ENCODE assay signal across 17 cellular contexts in genomic region chr1:211148371-211148770, GRCh38. TPM values are rescaled to one million over a fixed set of nuclear protein-coding genes. Genes with fewer than 3 reads are reported as not detected.
"Had no signal": no experiment of that assay in that cellular context is flagged by ENCODE, and none has a peak within 500 bp of the region (broad histone marks: within the 10 kb centered on the region; RNA-seq: fewer than 3 reads in every experiment).

No MANE protein-coding gene starts in this region.

- DNase-seq: activated CD4-positive, alpha-beta T cell treated with anti-CD3 and anti-CD28 coated beads, Interleukin-2, amount 10 ng/mL, durations not matched to agents 24 days and 14 days; activated CD8-positive, alpha-beta T cell treated with anti-CD3 and anti-CD28 coated beads for 36 hours; activated naive CD4-positive, alpha-beta T cell treated with Interleukin-2 at 50 U/mL for 16 hours; activated naive CD8-positive, alpha-beta T cell treated with anti-CD3 and anti-CD28 coated beads, Interleukin-2, amount 10 ng/mL, durations not matched to agents 7 days and 5 days; activated T-cell treated with anti-CD3 and anti-CD28 coated beads, Interleukin-2, amount 50 U/mL, for 24 hours; brain microvascular endothelial cell; left cardiac atrium; mesenchymal stem cell; mucosa of descending colon; naive B cell; stimulated activated naive CD8-positive, alpha-beta T cell treated with anti-CD3 and anti-CD28 coated beads, Interleukin-15, Interleukin-2, amounts not matched to agents 100 U/mL and 50 U/mL, for 24 hours; substantia nigra; T1000; tibial artery had no signal

- ATAC-seq: activated CD8-positive, alpha-beta T cell treated with anti-CD3 and anti-CD28 coated beads for 36 hours; left cardiac atrium; mucosa of descending colon; stimulated activated naive CD8-positive, alpha-beta T cell treated with anti-CD3 and anti-CD28 coated beads, Interleukin-15, Interleukin-2, amounts not matched to agents 100 U/mL and 50 U/mL, for 24 hours had no signal

- H3K4me3 ChIP-seq: coronary artery, mucosa of descending colon, tibial artery had no signal

RNA-seq across cellular contexts. Expression of gene KCNH1, which starts 14.4 kb away (rescaled TPM):
- total RNA-seq: activated CD4-positive, alpha-beta T cell treated with anti-CD3 and anti-CD28 coated beads, Interleukin-2, amount 10 ng/mL, durations not matched to agents 24 days and 14 days; activated CD8-positive, alpha-beta T cell treated with anti-CD3 and anti-CD28 coated beads for 36 hours; activated naive CD8-positive, alpha-beta T cell treated with anti-CD3 and anti-CD28 coated beads, Interleukin-2, amount 10 ng/mL, durations not matched to agents 7 days and 5 days; activated T-helper 2 cell treated with anti-CD3 and anti-CD28 coated beads, Interferon-gamma antibody, Interleukin-2, Interleukin-4, amounts not matched to agents 10 μg/mL and 5 μg/mL and 100 μg/mL, durations not matched to agents 14 hours and 24 hours and 36 hours; lower leg skin had no signal
